In genomic region chr5:169626779-169627178, GRCh38 we compare ENCODE assay signal across 14 cellular contexts. TPM values are rescaled to one million over a fixed set of nuclear protein-coding genes. Genes with fewer than 3 reads are reported as not detected.
DNase-seq lines count a peak whose midpoint lies in the region; ATAC-seq and TF ChIP-seq lines count a peak whose summit lies in the region.
"Had no signal": no experiment of that assay in that cellular context is flagged by ENCODE, and none has a peak within 500 bp of the region (broad histone marks: within the 10 kb centered on the region; RNA-seq: fewer than 3 reads in every experiment).

No MANE protein-coding gene starts in this region.

- no peaks in the 10 kb centered on the region for H3K27me3 ChIP-seq in H7 (ENCODE audit: control insufficient read depth, insufficient read depth, low read length)
- H3K27me3 ChIP-seq: ascending aorta, BLaER1, esophagus squamous epithelium had no signal

- DNase-seq in AG09309 (ENCODE audit: low read depth), result peak; percentile 90
- DNase-seq in M059J (ENCODE audit: low read depth), result peak; percentile 99
- DNase-seq in cardiac fibroblast (ENCODE audit: low read depth in 2 of 2), result peak; percentile 93 to 96
- peak; percentile 89 for DNase-seq in kidney tubule cell (ENCODE audit: low spot score)
- no peak for DNase-seq in H7
- no peak for DNase-seq in CD1c-positive myeloid dendritic cell (ENCODE audit: extremely low spot score)
- no peak for DNase-seq in activated CD8-positive, alpha-beta memory T cell treated with anti-CD3 and anti-CD28 coated beads, Interleukin-2, amount 50 U/mL, for 4 hours
- DNase-seq: activated T-cell treated with anti-CD3 and anti-CD28 coated beads for 4 hours; esophagus squamous epithelium; NCI-H146; stimulated activated CD4-positive, alpha-beta T cell treated with anti-CD3 and anti-CD28 coated beads, Interleukin-12 subunit alpha, Interleukin-12 subunit beta, amount 100 ng/mL, for 4 hours had no signal

- H3K4me3 ChIP-seq in AG09309 (ENCODE audit: control insufficient read depth, low read depth, low read length) (no peak overlapping the region), cardiac fibroblast (replicated peaks in 1 of 2; ENCODE audit: low read depth in 2 of 2, low read length in 2 of 2) (no peak overlapping the region), H7 (ENCODE audit: insufficient read depth, low read depth, low read length) (no peak overlapping the region)
- H3K4me3 ChIP-seq: ascending aorta, BLaER1, esophagus squamous epithelium had no signal

- H3K36me3 ChIP-seq in H7 (replicated peaks; ENCODE audit: control insufficient read depth, insufficient read depth, low read length), result no peaks in the 10 kb centered on the region
- H3K36me3 ChIP-seq: ascending aorta, BLaER1, esophagus squamous epithelium had no signal

- ATAC-seq in GM19035 (IDR thresholded peaks at IDR 0.05; ENCODE audit: unreplicated experiment), result no peak

- no peak for TF ChIP-seq CTCF in AG09309 (IDR thresholded peaks at IDR 0.05; ENCODE audit: control insufficient read depth, insufficient read depth, low read depth, low read length, missing control alignments)
- no peak for TF ChIP-seq CTCF in cardiac fibroblast (IDR thresholded peaks at IDR 0.05; ENCODE audit: low read depth, low read length)

RNA-seq across cellular contexts. Expression of gene DOCK2, which starts 10.3 kb away (rescaled TPM):
- total RNA-seq in M059J (2014; rRNA removed; shearing (Covaris generic)), result 45.9 and 47.7 TPM in 2 replicates
- 2.6 and 3.3 TPM in 2 replicates for total RNA-seq in H7 (2014; rRNA removed; shearing (Covaris generic))

RNA-seq across cellular contexts. Expression of gene SPDL1, which starts 43.2 kb away (rescaled TPM):
- 158 and 167 TPM in 2 replicates for total RNA-seq in M059J (2014; rRNA removed; shearing (Covaris generic))
- 31.2 and 43.1 TPM in 2 replicates for total RNA-seq in H7 (2014; rRNA removed; shearing (Covaris generic))

Comparison
In these comparisons a context has a peak if more than half of its experiments do, and no peak if none do; other contexts are left out.
1. DNase-seq: peak in AG09309 (single experiment), M059J (single experiment), cardiac fibroblast (2 of 2) and kidney tubule cell (single experiment); none in H7 (single experiment), CD1c-positive myeloid dendritic cell (single experiment) and activated CD8-positive, alpha-beta memory T cell treated with anti-CD3 and anti-CD28 coated beads, Interleukin-2, amount 50 U/mL, for 4 hours (single experiment).
2. RNA of gene DOCK2, which starts 10.3 kb away (total RNA-seq): 45.9 to 47.7 TPM in M059J; 2.6 to 3.3 TPM in H7; every median in the first group is over 10 times any median in the second.